ENCODE assay signal across 8 cellular contexts in genomic region chr1:171313835-171314320, GRCh38. TPM values are rescaled to one million over a fixed set of nuclear protein-coding genes. Genes with fewer than 3 reads are reported as not detected.
DNase-seq lines count a peak whose midpoint lies in the region; ATAC-seq and TF ChIP-seq lines count a peak whose summit lies in the region.

Gene FMO4 (plus strand): TSS chr1:171314183. CDS start chr1:171319826, 5,643 bp downstream.

- H3K36me3 Mint-ChIP-seq in CD4-positive, alpha-beta T cell (ENCODE audit: low read depth) = peaks cover 15% of the 10 kb centered on the region

- H3K4me1 Mint-ChIP-seq in CD4-positive, alpha-beta T cell (ENCODE audit: low read depth) = peaks cover 17% of the 10 kb centered on the region

- peak within 1 kb of the TSS; percentile 28 for H3K4me3 ChIP-seq in ectodermal cell (ENCODE audit: insufficient read depth, low read depth, low read length)

- WGBS in ectodermal cell, 2 experiments = 3 to 7% methylated on average over 10 of the region's 10 CpGs

- intact Hi-C loops in CD4-positive, alpha-beta T cell (cut with DNase I, micrococcal nuclease) = loop anchor here (1.0 to 10.0 kb wide), 9 partner anchors 67 to 1419 kb away; partner anchors contain the start of genes KIFAP3 (in 1 of the 2) and SCYL3 (in 1 of the 2)

- POLR2A ChIA-PET in CD4-positive, alpha-beta T cell (lab: Charles Lee) = interaction anchor here (0.6 to 2.2 kb wide), 14 partner anchors 21 to 1420 kb away, joined by 3 to 16 read pairs (median 5); partner anchors contain the start of genes DNM3, FMO1, GORAB and KIFAP3

- CTCF ChIA-PET in CD4-positive, alpha-beta T cell (lab: Charles Lee) = interaction anchor here (0.6 to 2.6 kb wide), 14 partner anchors 9 to 1480 kb away, joined by 3 to 16 read pairs (median 4); partner anchors contain the start of genes FMO1, KIFAP3, PRRC2C and SCYL3

- H3K4me3 Mint-ChIP-seq in CD4-positive, alpha-beta T cell = peak within 1 kb of the TSS; percentile 66

- H3K27ac Mint-ChIP-seq in CD4-positive, alpha-beta T cell = peak within 1 kb of the TSS; percentile 81

- no peaks in the 10 kb centered on the region for H3K27me3 Mint-ChIP-seq in CD4-positive, alpha-beta T cell

- H3K4me1 ChIP-seq in ectodermal cell (ENCODE audit: control insufficient read depth, insufficient read depth, low read length) = peaks cover 6% of the 10 kb centered on the region

- peak; percentile 78 for TF ChIP-seq CTCF in CD4-positive, alpha-beta T cell (IDR thresholded peaks at IDR 0.05)

- no peak within 1 kb of the TSS for H3K27ac ChIP-seq in CD4-positive, alpha-beta T cell (ENCODE audit: low read depth, low read length)
- H3K27ac ChIP-seq in ectodermal cell (ENCODE audit: insufficient read depth, low read depth, low read length, poor library complexity, severe bottlenecking) = no peak within 1 kb of the TSS

- peak; percentile 100 for ATAC-seq in CD4-positive, alpha-beta T cell (ENCODE audit: poor library complexity)
- ATAC-seq in GM19438 (IDR thresholded peaks at IDR 0.05; ENCODE audit: low read depth, unreplicated experiment) (peak; percentile 100), HG03571 (IDR thresholded peaks at IDR 0.05; ENCODE audit: unreplicated experiment) (peak; percentile 99)

- no peaks in the 10 kb centered on the region for H3K9me3 ChIP-seq in CD4-positive, alpha-beta T cell (ENCODE audit: control insufficient read depth, low read length)
- peaks cover 2% of the 10 kb centered on the region for H3K9me3 ChIP-seq in ectodermal cell (ENCODE audit: control insufficient read depth, low read length)

- no peaks in the 10 kb centered on the region for H3K27me3 ChIP-seq in CD4-positive, alpha-beta T cell (ENCODE audit: control insufficient read depth, insufficient read depth, low read length)
- H3K27me3 ChIP-seq in ectodermal cell (ENCODE audit: control insufficient read depth, insufficient read depth, low read length, poor library complexity, severe bottlenecking) = no peaks in the 10 kb centered on the region

- no peaks in the 10 kb centered on the region for H3K9me3 Mint-ChIP-seq in CD4-positive, alpha-beta T cell

- peak; percentile 57 to 85 (median 68) for DNase-seq in CD4-positive, alpha-beta T cell
- DNase-seq in NCI-H748 treated with DMSO at 0.1 percent for 48 hours (lab: John Stamatoyannopoulos, UW) (peak; percentile 35), lung microvascular endothelial cell (ENCODE audit: low read depth in 2 of 2) (peak; percentile 97 to 98)
- peak; percentile 69 to 77 for DNase-seq in activated CD4-positive, alpha-beta T cell treated with anti-CD3 and anti-CD28 coated beads, Interleukin-2, amount 50 U/mL, for 4 hours
- DNase-seq in stimulated activated CD8-positive, alpha-beta memory T cell treated with anti-CD3 and anti-CD28 coated beads, Interleukin-12 subunit alpha, Interleukin-12 subunit beta, amount 100 ng/mL, for 1 hour (ENCODE audit: low read depth) = peak; percentile 67

- no peaks in the 10 kb centered on the region for H3K36me3 ChIP-seq in ectodermal cell (ENCODE audit: control insufficient read depth, insufficient read depth, low read length)

RNA-seq across cellular contexts. Expression of gene FMO4, which starts in this region (rescaled TPM):
- 1 to 10 TPM in 1 of 2 experiments, under 1 TPM in 1; 0.70 to 1.1 TPM for total RNA-seq in CD4-positive, alpha-beta T cell
- polyA plus RNA-seq in ectodermal cell (2013, experiment 1 of 4) = 3.8 TPM
- 3.3 TPM for polyA plus RNA-seq in ectodermal cell (2013, experiment 2 of 4)
- polyA plus RNA-seq in ectodermal cell (2013, experiment 3 of 4) = 3.4 TPM
- 4.9 TPM for polyA plus RNA-seq in ectodermal cell (2013, experiment 4 of 4)
- total RNA-seq in lung microvascular endothelial cell = 0.79 and 1.1 TPM in 2 replicates

Comparison
In these comparisons a context has a peak if more than half of its experiments do, and no peak if none do; other contexts are left out.
1. DNase-seq: peak in every context shown above with its lines; median percentile 98 in lung microvascular endothelial cell; 73 in activated CD4-positive, alpha-beta T cell treated with anti-CD3 and anti-CD28 coated beads, Interleukin-2, amount 50 U/mL, for 4 hours; 68 in CD4-positive, alpha-beta T cell; 67 in stimulated activated CD8-positive, alpha-beta memory T cell treated with anti-CD3 and anti-CD28 coated beads, Interleukin-12 subunit alpha, Interleukin-12 subunit beta, amount 100 ng/mL, for 1 hour; 35 in NCI-H748 treated with DMSO at 0.1 percent for 48 hours.